32 cellular contexts compared by ENCODE assay signal in the genomic region with DNA sequence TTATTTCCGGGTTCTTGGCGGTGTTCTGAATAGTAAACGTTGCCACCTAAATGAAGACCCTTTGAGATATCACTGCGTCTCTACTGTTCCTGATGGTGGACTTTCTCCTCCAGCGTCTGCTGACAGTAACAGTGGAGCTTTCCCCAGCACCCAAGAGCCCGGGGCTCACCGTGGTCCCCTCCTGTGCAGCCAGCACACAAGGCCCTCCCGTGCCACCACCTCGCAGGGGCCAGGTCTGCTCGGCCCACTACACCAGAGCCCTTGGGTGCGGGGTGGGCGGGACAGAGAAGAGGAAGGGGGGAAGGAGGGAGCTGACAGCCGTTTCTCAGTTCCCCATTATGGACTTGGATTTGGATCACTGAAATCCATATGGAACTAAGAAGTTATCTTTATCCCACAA.
"Had no signal": no experiment of that assay in that cellular context is flagged by ENCODE, and none has a peak within 500 bp of the region (broad histone marks: within the 10 kb centered on the region; RNA-seq: fewer than 3 reads in every experiment).

No MANE protein-coding gene starts in this region.

- H3K4me3 ChIP-seq: ascending aorta, breast epithelium, cardiac muscle cell, coronary artery, dorsolateral prefrontal cortex, esophagus muscularis mucosa, gastroesophageal sphincter, heart right ventricle had no signal

- ATAC-seq: activated naive CD4-positive, alpha-beta T cell treated with anti-CD3 and anti-CD28 coated beads, Interleukin-2, amount 50 U/mL, for 72 hours; activated T-cell treated with anti-CD3 and anti-CD28 coated beads, Interleukin-2, amount 50 U/mL, for 72 hours; effector memory CD8-positive, alpha-beta T cell; foreskin keratinocyte; gastroesophageal sphincter; heart right ventricle; T-helper 17 cell; WTC11 had no signal

- H3K27me3 ChIP-seq: ascending aorta, breast epithelium, cardiac muscle cell, dorsolateral prefrontal cortex, esophagus muscularis mucosa, foreskin keratinocyte, gastroesophageal sphincter, heart right ventricle had no signal

- DNase-seq: activated CD4-positive, alpha-beta memory T cell treated with anti-CD3 and anti-CD28 coated beads, Interleukin-2, amount 10 ng/mL, durations not matched to agents 7 days and 5 days; activated CD4-positive, alpha-beta T cell treated with anti-CD3 and anti-CD28 coated beads for 1 hour; activated CD4-positive, alpha-beta T cell treated with anti-CD3 and anti-CD28 coated beads for 4 hours; activated CD4-positive, alpha-beta T cell treated with anti-CD3 and anti-CD28 coated beads, Interleukin-2, amount 10 ng/mL, durations not matched to agents 7 days and 5 days; activated CD4-positive, alpha-beta T cell treated with anti-CD3 and anti-CD28 coated beads, Interleukin-2, amount 50 U/mL, for 4 hours; activated CD8-positive, alpha-beta memory T cell treated with anti-CD3 and anti-CD28 coated beads, Interleukin-2, amount 50 U/mL, for 48 hours; activated gamma-delta T cell; activated naive CD4-positive, alpha-beta T cell; activated naive CD4-positive, alpha-beta T cell treated with anti-CD3 and anti-CD28 coated beads, Interleukin-2, amount 10 ng/mL, durations not matched to agents 7 days and 5 days; activated naive CD8-positive, alpha-beta T cell treated with anti-CD3 and anti-CD28 coated beads, Interleukin-2, amount 10 ng/mL, durations not matched to agents 7 days and 5 days; activated T-cell treated with anti-CD3 and anti-CD28 coated beads for 4 hours; activated T-cell treated with anti-CD3 and anti-CD28 coated beads, Interleukin-2, amount 50 U/mL, for 24 hours; activated T-cell treated with anti-CD3 and anti-CD28 coated beads, Interleukin-2, amount 50 U/mL, for 72 hours; central memory CD4-positive, alpha-beta T cell; cerebellar nuclear complex; dorsolateral prefrontal cortex; effector memory CD8-positive, alpha-beta T cell; erythroblast; foreskin keratinocyte; heart right ventricle; T-helper 1 cell; T-helper 17 cell; T1000 had no signal

- H3K27ac ChIP-seq: ascending aorta, breast epithelium, cardiac muscle cell, coronary artery, dorsolateral prefrontal cortex, esophagus muscularis mucosa, foreskin keratinocyte, gastroesophageal sphincter, heart right ventricle, VCaP had no signal

- H3K4me1 ChIP-seq: ascending aorta, breast epithelium, foreskin keratinocyte had no signal

- H3K36me3 ChIP-seq: breast epithelium, cardiac muscle cell had no signal
